In the genomic region with DNA sequence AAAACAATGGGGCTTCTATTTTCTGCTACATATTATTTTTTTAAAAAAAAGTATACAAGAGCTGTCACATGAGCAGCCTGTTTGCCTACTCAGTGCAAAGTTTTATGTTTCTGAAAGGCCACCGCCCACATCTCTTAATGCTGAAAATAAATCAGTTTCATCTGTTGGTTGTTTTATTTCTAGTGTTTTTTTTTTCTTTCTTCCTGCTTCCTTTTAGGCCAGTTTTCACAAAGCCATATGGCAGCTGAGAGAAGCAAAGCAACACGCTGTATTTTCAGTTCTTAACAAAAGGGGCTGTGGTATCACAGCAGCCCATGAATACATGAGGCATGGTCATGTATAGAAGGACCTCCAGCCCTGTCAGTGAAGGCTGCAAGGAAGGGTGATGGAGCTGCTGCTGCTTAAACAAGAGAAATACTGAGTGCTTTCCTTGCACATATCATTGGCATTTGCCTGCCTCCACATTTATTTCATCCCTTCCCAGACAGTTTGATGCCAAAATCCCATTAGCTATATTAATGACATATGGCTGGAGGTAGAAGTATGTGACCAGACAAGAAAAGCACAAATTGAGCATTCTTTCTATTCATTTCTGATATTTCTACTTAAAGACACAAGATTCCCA, we compare ENCODE assay signal across 19 cellular contexts.
DNase-seq lines count a peak whose midpoint lies in the region; ATAC-seq and TF ChIP-seq lines count a peak whose summit lies in the region.
"Had no signal": no experiment of that assay in that cellular context is flagged by ENCODE, and none has a peak within 500 bp of the region (broad histone marks: within the 10 kb centered on the region; RNA-seq: fewer than 3 reads in every experiment).

No MANE protein-coding gene starts in this region.

- no peak overlapping the region for H3K4me3 ChIP-seq in AG04449 (ENCODE audit: low read depth, low read length)
- 0 out of 2 replicates have a peak overlapping the region, but pooled peaks have one; percentile 23 for H3K4me3 ChIP-seq in MM.1S (ENCODE audit: low read length)
- H3K4me3 ChIP-seq in choroid plexus epithelial cell (ENCODE audit: low read depth, low read length), result no peak overlapping the region
- H3K4me3 ChIP-seq: A549, cardiac muscle cell, heart right ventricle, sigmoid colon had no signal

- TF ChIP-seq CTCF in AG04449 (IDR thresholded peaks at IDR 0.05; ENCODE audit: insufficient read depth, low read length, missing control alignments) (no peak), MM.1S (IDR thresholded peaks at IDR 0.05; ENCODE audit: low read length) (no peak), choroid plexus epithelial cell (conservative IDR thresholded peaks at IDR 0.05; ENCODE audit: low read depth, low read length) (no peak)

- H4K20me1 ChIP-seq in MM.1S (ENCODE audit: insufficient read depth, low read length), result no peaks in the 10 kb centered on the region

- intact Hi-C loops in Right ventricle myocardium superior (cut with DNase I), result no loop called here

- H3K36me3 ChIP-seq in MM.1S (replicated peaks; ENCODE audit: insufficient read depth, low read length), result no peaks in the 10 kb centered on the region
- H3K36me3 ChIP-seq: cardiac muscle cell, heart right ventricle, sigmoid colon had no signal

- POLR2A ChIA-PET in AG04449 (lab: Yijun Ruan, JAX), result interaction anchor here (1.3 kb wide), 1 partner anchor 49 kb away, joined by 3 read pairs; no protein-coding TSS in a partner anchor

- no peaks in the 10 kb centered on the region for H3K9me3 ChIP-seq in MM.1S (replicated peaks; ENCODE audit: insufficient read depth, low read length)
- H3K9me3 ChIP-seq: A549, sigmoid colon had no signal

- H2AFZ ChIP-seq in MM.1S (ENCODE audit: low read length), result peak overlapping the region; percentile 64

- no peak overlapping the region for H3K9ac ChIP-seq in MM.1S (ENCODE audit: low read length)

- H3K4me2 ChIP-seq in MM.1S (ENCODE audit: low read depth, low read length), result peak overlapping the region; percentile 38
- H3K4me2 ChIP-seq: A549 had no signal

- peak overlapping the region; percentile 40; the same call in 1 of the 2 replicates for H3K27ac ChIP-seq in MM.1S (ENCODE audit: low read length)
- H3K27ac ChIP-seq: A549, cardiac muscle cell had no signal

- peak; percentile 23 for DNase-seq in AG04449 (ENCODE audit: low read depth, low spot score)
- DNase-seq in MM.1S, result peak; percentile 65
- DNase-seq in choroid plexus epithelial cell (ENCODE audit: low read depth), result peak; percentile 14
- DNase-seq in myocyte (ENCODE audit: low read depth), result peak; percentile 52
- no peak for DNase-seq in hippocampal formation (lab: John Stamatoyannopoulos, UW)
- DNase-seq in Right ventricle myocardium superior, result no peak
- no peak for DNase-seq in HT-29 (ENCODE audit: low spot score)
- DNase-seq: activated CD4-positive, CD25-positive, alpha-beta regulatory T cell; HCEC 1CT; heart right ventricle; left cardiac atrium; NCI-H146; NCI-H524 treated with DMSO at 0.1 percent for 48 hours; sigmoid colon had no signal

- no peaks in the 10 kb centered on the region for H3K79me2 ChIP-seq in MM.1S (ENCODE audit: low read length)

- H3F3A ChIP-seq in MM.1S (ENCODE audit: insufficient read depth, low read length), result peaks cover 8% of the 10 kb centered on the region; the same call in 1 of the 2 replicates

- CTCF ChIA-PET in AG04449 (lab: Yijun Ruan, JAX), result interaction anchor here (0.5 to 1.2 kb wide), 2 partner anchors 22 to 73 kb away, joined by 3 read pairs; no protein-coding TSS in a partner anchor

- no peaks in the 10 kb centered on the region for H3K9me2 ChIP-seq in MM.1S (replicated peaks; ENCODE audit: insufficient read depth, low read length)

- no peak for ATAC-seq in Right ventricle myocardium superior (ENCODE audit: poor library complexity)
- no peak for ATAC-seq in GM21723 (IDR thresholded peaks at IDR 0.05; ENCODE audit: unreplicated experiment)
- ATAC-seq: A549; left cardiac atrium; Panc1; stimulated activated effector memory CD8-positive, alpha-beta T cell treated with anti-CD3 and anti-CD28 coated beads, Interleukin-12 subunit alpha, Interleukin-12 subunit beta, amount 100 ng/mL, for 72 hours had no signal

- H3K27me3 ChIP-seq in MM.1S (replicated peaks; ENCODE audit: insufficient read depth, low read length), result no peaks in the 10 kb centered on the region
- H3K27me3 ChIP-seq: cardiac muscle cell, heart right ventricle, sigmoid colon had no signal

- H3K4me1 ChIP-seq in MM.1S (ENCODE audit: low read length), result peaks cover 17% of the 10 kb centered on the region
- H3K4me1 ChIP-seq: A549 had no signal

Comparison
In these comparisons a context has a peak if more than half of its experiments do, and no peak if none do; other contexts are left out.
1. DNase-seq: peak in AG04449 (single experiment), MM.1S (single experiment), choroid plexus epithelial cell (single experiment) and myocyte (single experiment); none in hippocampal formation (0 of 2), Right ventricle myocardium superior (single experiment) and HT-29 (single experiment).